ENCODE assay signal across 20 cellular contexts in the genomic region with DNA sequence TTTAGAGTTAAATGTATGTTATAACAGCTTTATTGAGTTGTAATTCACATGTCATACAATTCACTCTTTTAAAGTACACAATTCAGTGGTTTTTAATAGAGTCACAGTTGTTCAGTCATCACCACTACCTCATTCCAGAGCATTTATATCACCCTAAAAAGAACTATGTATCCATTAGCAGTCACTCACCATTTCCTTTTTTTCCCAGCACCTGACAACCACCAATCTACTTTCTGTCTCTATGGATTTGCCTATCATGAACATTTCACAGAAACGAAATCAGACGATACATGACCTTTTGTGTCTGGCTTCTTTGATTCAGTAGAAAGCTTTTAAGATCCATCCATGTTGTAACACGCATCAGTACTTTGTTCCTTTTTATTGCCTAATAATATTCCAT. TPM values are rescaled to one million over a fixed set of nuclear protein-coding genes. Genes with fewer than 3 reads are reported as not detected.
DNase-seq lines count a peak whose midpoint lies in the region; ATAC-seq and TF ChIP-seq lines count a peak whose summit lies in the region.
"Had no signal": no experiment of that assay in that cellular context is flagged by ENCODE, and none has a peak within 500 bp of the region (broad histone marks: within the 10 kb centered on the region; RNA-seq: fewer than 3 reads in every experiment).

No MANE protein-coding gene starts in this region.

- CTCF ChIA-PET in SK-N-SH (lab: Yijun Ruan, JAX) = no interaction called here

- H3K27ac Mint-ChIP-seq in T-helper 17 cell = no peak overlapping the region
- H3K27ac Mint-ChIP-seq: CD8-positive, alpha-beta T cell; IgD-negative memory B cell had no signal

- in situ Hi-C loops in astrocyte of the spinal cord (cut with HindIII; ENCODE audit: low sequenced_read_pairs) = no loop called here

- ATAC-seq in SK-N-SH treated with all-trans-retinoic acid at 6 μM for 48 hours = no peak
- ATAC-seq in T-helper 17 cell = no peak
- ATAC-seq: CD8-positive, alpha-beta T cell had no signal

- TF ChIP-seq CTCF in SK-N-SH (IDR thresholded peaks at IDR 0.05) (no peak), astrocyte of the spinal cord (IDR thresholded peaks at IDR 0.05; ENCODE audit: low read depth, low read length) (no peak)

- H3K9ac ChIP-seq in SK-N-SH = no peak overlapping the region

- H3K36me3 ChIP-seq in SK-N-SH (replicated peaks in 1 of 2; ENCODE audit: control insufficient read depth in 1 of 2, insufficient read depth in 2 of 2, low read length in 1 of 2) = no peaks in the 10 kb centered on the region
- H3K36me3 ChIP-seq: HAP-1 had no signal

- H3K4me1 Mint-ChIP-seq in T-helper 17 cell = no peaks in the 10 kb centered on the region

- no peaks in the 10 kb centered on the region for H3K36me3 Mint-ChIP-seq in T-helper 17 cell (ENCODE audit: low read depth)
- H3K36me3 Mint-ChIP-seq: CD8-positive, alpha-beta T cell; IgD-negative memory B cell had no signal

- H3K4me1 ChIP-seq in SK-N-SH (ENCODE audit: control insufficient read depth in 1 of 2, insufficient read depth in 2 of 2, low read depth in 1 of 2, low read length in 1 of 2) = no peaks in the 10 kb centered on the region
- H3K4me1 ChIP-seq: HAP-1 had no signal

- H3K27ac ChIP-seq in SK-N-SH (ENCODE audit: low read depth in 2 of 2, low read length in 1 of 2) = no peak overlapping the region
- H3K27ac ChIP-seq: 22Rv1 had no signal

- no peaks in the 10 kb centered on the region for H3K79me2 ChIP-seq in SK-N-SH (ENCODE audit: insufficient read depth)

- no peak overlapping the region for H3K4me3 Mint-ChIP-seq in T-helper 17 cell
- H3K4me3 Mint-ChIP-seq: CD8-positive, alpha-beta T cell; IgD-negative memory B cell had no signal

- H2AFZ ChIP-seq in SK-N-SH (ENCODE audit: low read depth) = no peak overlapping the region

- DNase-seq in SK-N-SH (no peak), astrocyte of the spinal cord (ENCODE audit: low read depth, low spot score) (peak; percentile 14), iris pigment epithelial cell (ENCODE audit: low read depth) (peak; percentile 36), NCI-H1417 (lab: John Stamatoyannopoulos, UW) (no peak), T-helper 17 cell (no peak), NCI-H1930 (lab: John Stamatoyannopoulos, UW) (no peak)
- no peak for DNase-seq in activated naive CD4-positive, alpha-beta T cell (lab: John Stamatoyannopoulos, UW)
- DNase-seq: CD8-positive, alpha-beta T cell; DND-41; MV-4-11; NCI-H1436; NCI-H2107; NCI-H345; NCI-H526 treated with DMSO at 0.1 percent for 48 hours; NK-92 treated with Interleukin-12 subunit alpha and Interleukin-12 subunit beta, amount 100 ng/mL, for 24 hours; OCI-M1 had no signal

- H3K9me3 ChIP-seq in SK-N-SH (no peaks in the 10 kb centered on the region), T-helper 17 cell (ENCODE audit: control insufficient read depth, low read length, poor library complexity, severe bottlenecking) (no peaks in the 10 kb centered on the region)
- H3K9me3 ChIP-seq: HAP-1 had no signal

- 74% methylated on average over 3 of the region's 3 CpGs for WGBS in SK-N-SH (ENCODE audit: low lambda C conversion rate)

- no peak for TF ChIP-seq EP300 in SK-N-SH (IDR thresholded peaks at IDR 0.05; ENCODE audit: borderline replicate concordance in 1 of 2, low read depth in 1 of 2, low read length in 1 of 2)

- TF ChIP-seq RAD21 in SK-N-SH (IDR thresholded peaks at IDR 0.05; ENCODE audit: low read length) = no peak

- no peaks in the 10 kb centered on the region for H3K27me3 ChIP-seq in SK-N-SH (ENCODE audit: insufficient read depth)

- peaks cover 17% of the 10 kb centered on the region for H3K27me3 Mint-ChIP-seq in T-helper 17 cell

- H3K4me3 ChIP-seq in SK-N-SH (ENCODE audit: low read depth in 2 of 2, low read length in 1 of 2) (no peak overlapping the region), astrocyte of the spinal cord (ENCODE audit: low read depth, low read length) (no peak overlapping the region)
- H3K4me3 ChIP-seq: HAP-1 had no signal

- H3F3A ChIP-seq in SK-N-SH (replicated peaks; ENCODE audit: insufficient read depth) = peaks cover 8% of the 10 kb centered on the region

- H4K20me1 ChIP-seq in SK-N-SH (ENCODE audit: insufficient read depth) = no peaks in the 10 kb centered on the region

- POLR2A ChIA-PET in SK-N-SH (lab: Yijun Ruan, JAX) = no interaction called here

- H3K4me2 ChIP-seq in SK-N-SH = no peak overlapping the region

- no peaks in the 10 kb centered on the region for H3K9me2 ChIP-seq in SK-N-SH

TF ChIP-seq in SK-N-SH, 30 proteins besides CTCF, POLR2A, EP300 and RAD21:
- no peak for TF ChIP-seq GATA2 (CRISPR knock-in tag; IDR thresholded peaks at IDR 0.05)
- TF ChIP-seq, protein P1, sequence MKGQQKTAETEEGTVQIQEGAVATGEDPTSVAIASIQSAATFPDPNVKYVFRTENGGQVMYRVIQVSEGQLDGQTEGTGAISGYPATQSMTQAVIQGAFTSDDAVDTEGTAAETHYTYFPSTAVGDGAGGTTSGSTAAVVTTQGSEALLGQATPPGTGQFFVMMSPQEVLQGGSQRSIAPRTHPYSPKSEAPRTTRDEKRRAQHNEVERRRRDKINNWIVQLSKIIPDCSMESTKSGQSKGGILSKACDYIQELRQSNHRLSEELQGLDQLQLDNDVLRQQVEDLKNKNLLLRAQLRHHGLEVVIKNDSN (IDR thresholded peaks at IDR 0.05; ENCODE audit: borderline replicate concordance, low read depth) = no peak
- TF ChIP-seq PBX3 (IDR thresholded peaks at IDR 0.05) = peak; percentile 36; the same call in 1 of the 2 replicates

TF ChIP-seq in SK-N-SH treated with all-trans-retinoic acid at 6 μM for 48 hours, 23 proteins besides CTCF, POLR2A, EP300 and RAD21:
- no peak for TF ChIP-seq GLIS3 (CRISPR knock-in tag; IDR thresholded peaks at IDR 0.05)
- TF ChIP-seq ZFP3 (CRISPR knock-in tag; IDR thresholded peaks at IDR 0.05) = no peak
- no peak for TF ChIP-seq TCF4 (CRISPR knock-in tag; IDR thresholded peaks at IDR 0.05; ENCODE audit: borderline replicate concordance)
- no peak for TF ChIP-seq OSR1 (CRISPR knock-in tag; IDR thresholded peaks at IDR 0.05)
- no peak for TF ChIP-seq PATZ1 (CRISPR knock-in tag; IDR thresholded peaks at IDR 0.05; ENCODE audit: borderline replicate concordance)
- TF ChIP-seq BACH2 (CRISPR knock-in tag; IDR thresholded peaks at IDR 0.05; ENCODE audit: borderline replicate concordance) = no peak
- TF ChIP-seq SNAI2 (CRISPR knock-in tag; IDR thresholded peaks at IDR 0.05) = no peak
TF ChIP-seq in SK-N-SH treated with all-trans-retinoic acid at 6 μM for 48 hours: peak in this region for 0.

RNA-seq across cellular contexts. Expression of gene FRAS1, which starts 52.9 kb away (rescaled TPM):
- polyA plus RNA-seq in SK-N-SH (2012; rRNA removed) = 8.3 and 11.0 TPM in 2 replicates
- 7.6 and 8.4 TPM in 2 replicates for polyA plus RNA-seq in SK-N-SH (2012; cell fraction: cytosol; rRNA removed)
- 11.4 and 18.1 TPM in 2 replicates for polyA plus RNA-seq in SK-N-SH (2012; cell fraction: nucleus; rRNA removed)
- not detected for total RNA-seq in T-helper 17 cell
- total RNA-seq: CD8-positive, alpha-beta T cell had no signal
- polyA plus RNA-seq: IgD-negative memory B cell had no signal

Comparison
In these comparisons a context has a peak if more than half of its experiments do, and no peak if none do; other contexts are left out.
1. DNase-seq: peak in astrocyte of the spinal cord (single experiment) and iris pigment epithelial cell (single experiment); none in SK-N-SH (single experiment), activated naive CD4-positive, alpha-beta T cell (0 of 4), NCI-H1417 (0 of 3), T-helper 17 cell (0 of 3) and NCI-H1930 (0 of 2).